In genomic region chr10:31001740-31002139, GRCh38 we compare ENCODE assay signal across 19 cellular contexts. TPM values are rescaled to one million over a fixed set of nuclear protein-coding genes. Genes with fewer than 3 reads are reported as not detected.
DNase-seq lines count a peak whose midpoint lies in the region; ATAC-seq and TF ChIP-seq lines count a peak whose summit lies in the region.
"Had no signal": no experiment of that assay in that cellular context is flagged by ENCODE, and none has a peak within 500 bp of the region (broad histone marks: within the 10 kb centered on the region; RNA-seq: fewer than 3 reads in every experiment).

No MANE protein-coding gene starts in this region.

- H3K27ac ChIP-seq in HL-60 (replicated peaks) (peak overlapping the region; percentile 81), neutrophil (peak overlapping the region; percentile 96)
- H3K27ac ChIP-seq: SK-N-MC had no signal

- TF ChIP-seq POLR2A in GM18505 (IDR thresholded peaks at IDR 0.05; ENCODE audit: borderline replicate concordance, extremely low read depth, insufficient read depth, insufficient read length), result no peak

- TF ChIP-seq CTCF in CD14-positive monocyte (IDR thresholded peaks at IDR 0.05) (no peak), HL-60 (IDR thresholded peaks at IDR 0.05; ENCODE audit: insufficient read depth, low read length) (no peak), neutrophil (IDR thresholded peaks at IDR 0.05) (no peak)

- H3K9me3 Mint-ChIP-seq in CD14-positive monocyte, result peaks cover 0 to 5% (median 2%) of the 10 kb centered on the region in 7 donors
- H3K9me3 Mint-ChIP-seq in activated T-helper 17 cell treated with anti-CD3 and anti-CD28 coated beads, Interleukin-2, amount 50 U/mL, for 72 hours, result peaks cover 10% of the 10 kb centered on the region
- H3K9me3 Mint-ChIP-seq: CD4-positive, alpha-beta T cell; GM23338 had no signal

- peaks cover 0 to 3% (median 0%) of the 10 kb centered on the region in 3 donors for H3K27me3 Mint-ChIP-seq in CD14-positive monocyte (ENCODE audit: low read depth in 3 of 3)
- no peaks in the 10 kb centered on the region for H3K27me3 Mint-ChIP-seq in activated T-helper 17 cell treated with anti-CD3 and anti-CD28 coated beads, Interleukin-2, amount 50 U/mL, for 72 hours
- H3K27me3 Mint-ChIP-seq: CD4-positive, alpha-beta T cell had no signal

- H3K4me1 ChIP-seq in neutrophil (ENCODE audit: control insufficient read depth in 1 of 2, insufficient read depth in 1 of 2, low read depth in 1 of 2, low read length in 1 of 2), result peaks cover 87 to 95% of the 10 kb centered on the region in 2 experiments

- peak; percentile 30 for ATAC-seq in activated T-helper 17 cell treated with anti-CD3 and anti-CD28 coated beads, Interleukin-2, amount 50 U/mL, for 72 hours (replicated peaks)
- ATAC-seq in GM19452 (IDR thresholded peaks at IDR 0.05; ENCODE audit: unreplicated experiment), result no peak
- ATAC-seq in GM18505 (IDR thresholded peaks at IDR 0.05; ENCODE audit: unreplicated experiment), result no peak
- ATAC-seq: GM23338 had no signal

- no peaks in the 10 kb centered on the region for H3K9me3 ChIP-seq in neutrophil

- H3K36me3 Mint-ChIP-seq in CD14-positive monocyte, result peaks cover 6 to 10% of the 10 kb centered on the region in 2 donors
- no peaks in the 10 kb centered on the region for H3K36me3 Mint-ChIP-seq in activated T-helper 17 cell treated with anti-CD3 and anti-CD28 coated beads, Interleukin-2, amount 50 U/mL, for 72 hours (ENCODE audit: low read depth)

- no peaks in the 10 kb centered on the region for H3K36me3 ChIP-seq in neutrophil
- H3K36me3 ChIP-seq: MG63 had no signal

- H3K27me3 ChIP-seq in HL-60 (ENCODE audit: insufficient read depth, poor library complexity, severe bottlenecking) (no peaks in the 10 kb centered on the region), neutrophil (no peaks in the 10 kb centered on the region)
- H3K27me3 ChIP-seq: MG63 had no signal

- no peak for DNase-seq in CD14-positive monocyte (ENCODE audit: low spot score)
- no peak for DNase-seq in HL-60 (ENCODE audit: low read depth in 1 of 2, low spot score in 1 of 2)
- no peak for DNase-seq in NOMO-1 treated with dmso at 0.1 percent for 144 hours (lab: John Stamatoyannopoulos, UW; ENCODE audit: unreplicated experiment)
- DNase-seq: ACHN; CD4-positive, alpha-beta T cell; KG1; MG63; NCI-H1092; NCI-H146; NCI-H2081; NCI-H510A; NCI-H774; Right ventricle myocardium superior had no signal

- H3K4me3 Mint-ChIP-seq in CD14-positive monocyte, result no peak overlapping the region
- H3K4me3 Mint-ChIP-seq in activated T-helper 17 cell treated with anti-CD3 and anti-CD28 coated beads, Interleukin-2, amount 50 U/mL, for 72 hours, result no peak overlapping the region
- H3K4me3 Mint-ChIP-seq: CD4-positive, alpha-beta T cell; GM23338 had no signal

- peaks cover 90% of the 10 kb centered on the region for H3K4me1 Mint-ChIP-seq in CD14-positive monocyte
- peaks cover 40% of the 10 kb centered on the region for H3K4me1 Mint-ChIP-seq in activated T-helper 17 cell treated with anti-CD3 and anti-CD28 coated beads, Interleukin-2, amount 50 U/mL, for 72 hours

- H3K27ac Mint-ChIP-seq in CD14-positive monocyte, result peak overlapping the region; percentile 73 to 98 (median 88)
- no peak overlapping the region for H3K27ac Mint-ChIP-seq in activated T-helper 17 cell treated with anti-CD3 and anti-CD28 coated beads, Interleukin-2, amount 50 U/mL, for 72 hours
- H3K27ac Mint-ChIP-seq: CD4-positive, alpha-beta T cell; GM23338 had no signal

- no peak overlapping the region for H3K4me3 ChIP-seq in HL-60 (replicated peaks; ENCODE audit: insufficient read depth, low read length)
- no peak overlapping the region for H3K4me3 ChIP-seq in neutrophil (ENCODE audit: low read depth in 1 of 2, low read length in 1 of 2)
- H3K4me3 ChIP-seq: GM23338, MG63, SK-N-MC had no signal

- intact Hi-C loops in CD14-positive monocyte (cut with micrococcal nuclease), result loop anchor here in 1 of 2 donors (10.0 kb wide), 1 partner anchor 753 kb away; no protein-coding TSS in a partner anchor

RNA-seq across cellular contexts. Expression of gene ZNF438, which starts 29.9 kb away (rescaled TPM):
- 1 to 10 TPM; 5.4 to 9.3 TPM for polyA plus RNA-seq in CD14-positive monocyte
- total RNA-seq in activated T-helper 17 cell treated with anti-CD3 and anti-CD28 coated beads, Interleukin-2, amount 50 U/mL, for 72 hours, result 1 to 10 TPM; 5.1 to 6.2 TPM
